37 cellular contexts compared by ENCODE assay signal in the genomic region with DNA sequence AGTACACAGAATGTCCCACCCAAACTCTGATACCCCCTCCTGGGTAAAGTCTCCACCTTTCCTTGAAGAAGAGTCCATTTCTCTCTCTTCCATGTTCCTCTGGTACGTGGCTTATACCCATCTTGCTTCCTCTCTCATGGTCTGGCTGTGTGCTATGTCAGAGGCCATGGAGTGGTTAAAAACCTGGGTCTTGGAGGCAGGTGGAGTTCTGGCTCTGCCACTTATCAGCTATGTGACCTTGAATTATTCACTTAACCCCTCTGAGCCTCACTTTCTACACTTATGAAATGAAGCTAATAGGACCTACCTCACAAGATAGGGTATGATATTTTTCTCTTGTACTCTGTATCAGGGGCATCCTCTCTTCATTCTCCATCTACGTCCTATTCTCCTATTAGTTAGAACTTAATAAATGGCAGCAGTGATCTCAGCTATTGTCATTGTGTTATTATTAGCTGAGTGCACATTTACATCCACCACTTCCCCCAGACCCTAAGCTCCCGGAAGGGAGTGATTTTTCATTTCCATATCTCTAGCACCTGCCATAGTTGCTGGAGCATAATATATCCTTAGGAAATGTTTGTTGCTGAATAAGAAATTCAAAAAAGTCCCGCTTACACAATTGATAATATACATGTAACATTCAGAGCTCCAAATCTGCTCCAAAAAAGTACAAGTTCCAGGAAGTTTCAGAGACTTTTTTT. TPM values are rescaled to one million over a fixed set of nuclear protein-coding genes. Genes with fewer than 3 reads are reported as not detected.
"Had no signal": no experiment of that assay in that cellular context is flagged by ENCODE, and none has a peak within 500 bp of the region (broad histone marks: within the 10 kb centered on the region; RNA-seq: fewer than 3 reads in every experiment).

No MANE protein-coding gene starts in this region.

- H3K27ac ChIP-seq: KMS-11 had no signal

- H3K9ac ChIP-seq: KMS-11 had no signal

- H3K36me3 ChIP-seq: MG63 had no signal

- DNase-seq: Karpas-422, Kasumi-1, KG1, MG63, MM.1S, MV-4-11, NCI-H1048, NCI-H1092, NCI-H1092 treated with DMSO at 0.1 percent for 48 hours, NCI-H1105, NCI-H1105 treated with DMSO at 0.1 percent for 48 hours, NCI-H1417, NCI-H1417 treated with DMSO at 0.1 percent for 48 hours, NCI-H1436, NCI-H1436 treated with DMSO at 0.1 percent for 48 hours, NCI-H146, NCI-H1694, NCI-H1694 treated with DMSO at 0.1 percent for 48 hours, NCI-H187, NCI-H187 treated with DMSO at 0.1 percent for 48 hours, NCI-H1930, NCI-H2029, NCI-H2029 treated with DMSO at 0.1 percent for 48 hours, NCI-H2081, NCI-H2081 treated with DMSO at 0.1 percent for 48 hours, NCI-H2107, NCI-H2171, NCI-H2171 treated with DMSO at 0.1 percent for 48 hours, NCI-H2227 treated with DMSO at 0.1 percent for 48 hours, NCI-H226, NCI-H345, NCI-H446, NCI-H446 treated with DMSO at 0.1 percent for 48 hours had no signal

- H3K4me2 ChIP-seq: KMS-11 had no signal

- H3K9me3 ChIP-seq: MG63 had no signal

- H3K27me3 ChIP-seq: MG63 had no signal

- H3K4me3 ChIP-seq: MG63 had no signal

RNA-seq across cellular contexts. Expression of a gene that starts 59.8 kb away (rescaled TPM):
- total RNA-seq: LHCN-M2, M059J, MCF 10A had no signal
